In the genomic region with DNA sequence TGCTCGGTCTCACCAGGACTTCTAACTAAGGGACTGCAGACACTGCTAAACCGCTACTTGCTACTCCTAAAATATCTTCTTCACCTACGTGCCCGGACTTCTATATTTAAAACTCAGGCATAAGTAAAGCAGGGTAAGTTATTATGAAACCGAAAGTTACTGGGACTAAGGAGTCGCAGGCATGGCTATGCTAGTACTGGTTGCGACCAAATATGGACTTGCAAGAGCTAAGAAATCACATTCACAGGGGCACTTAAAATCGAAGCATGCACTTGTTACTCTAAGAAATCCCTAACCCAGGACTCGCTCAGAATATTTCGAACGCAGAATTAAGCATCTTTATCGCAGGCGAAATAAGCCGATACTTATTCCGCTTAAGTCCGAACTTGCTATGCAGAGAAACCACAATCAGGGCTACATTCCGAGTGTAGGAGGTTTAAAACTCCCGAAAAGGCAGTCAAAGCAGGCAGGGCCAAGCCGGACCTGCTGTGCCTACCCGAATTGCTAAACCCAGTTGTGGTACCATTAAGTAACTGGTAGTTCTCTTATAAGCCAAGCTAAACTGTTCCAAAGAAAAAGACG, we compare ENCODE assay signal across 8 cellular contexts. TPM values are rescaled to one million over a fixed set of nuclear protein-coding genes. Genes with fewer than 3 reads are reported as not detected.
DNase-seq lines count a peak whose midpoint lies in the region; ATAC-seq and TF ChIP-seq lines count a peak whose summit lies in the region.

No MANE protein-coding gene starts in this region.

- no peak for TF ChIP-seq EP300 in upper lobe of left lung (IDR thresholded peaks at IDR 0.05)

- peak overlapping the region; percentile 87 for H3K4me3 Mint-ChIP-seq in activated naive CD8-positive, alpha-beta T cell treated with anti-CD3 and anti-CD28 coated beads, Interleukin-2, amount 50 U/mL, for 24 hours
- H3K4me3 Mint-ChIP-seq in glutamatergic neuron (ENCODE audit: unreplicated experiment) = no peak overlapping the region

- H3K9me3 Mint-ChIP-seq in activated naive CD8-positive, alpha-beta T cell treated with anti-CD3 and anti-CD28 coated beads, Interleukin-2, amount 50 U/mL, for 24 hours = no peaks in the 10 kb centered on the region
- H3K9me3 Mint-ChIP-seq in glutamatergic neuron (ENCODE audit: unreplicated experiment) = peaks cover 26% of the 10 kb centered on the region

- H3K27me3 Mint-ChIP-seq in activated naive CD8-positive, alpha-beta T cell treated with anti-CD3 and anti-CD28 coated beads, Interleukin-2, amount 50 U/mL, for 24 hours = no peaks in the 10 kb centered on the region
- H3K27me3 Mint-ChIP-seq in glutamatergic neuron (ENCODE audit: unreplicated experiment) = peaks cover 42% of the 10 kb centered on the region

- peak; percentile 31 for ATAC-seq in activated naive CD8-positive, alpha-beta T cell treated with anti-CD3 and anti-CD28 coated beads, Interleukin-2, amount 50 U/mL, for 24 hours
- no peak for ATAC-seq in upper lobe of left lung (ENCODE audit: low FRiP score in 2 of 2)

- TF ChIP-seq CTCF in upper lobe of left lung (IDR thresholded peaks at IDR 0.05) (no peak), glutamatergic neuron (IDR thresholded peaks at IDR 0.05; ENCODE audit: partially characterized antibody, unreplicated experiment) (no peak)

- no peaks in the 10 kb centered on the region for H3K27me3 ChIP-seq in upper lobe of left lung

- TF ChIP-seq POLR2A in upper lobe of left lung (IDR thresholded peaks at IDR 0.05) = no peak

- H3K9me3 ChIP-seq in upper lobe of left lung = no peaks in the 10 kb centered on the region

- 17 to 22% methylated on average over 21 of the region's 21 CpGs for WGBS in upper lobe of left lung, 2 donors

- peak; percentile 66 for DNase-seq in activated CD8-positive, alpha-beta memory T cell treated with anti-CD3 and anti-CD28 coated beads for 24 hours
- DNase-seq in activated CD8-positive, alpha-beta memory T cell treated with anti-CD3 and anti-CD28 coated beads, Interleukin-2, amount 50 U/mL, for 48 hours = no peak
- DNase-seq in M059J (ENCODE audit: low read depth) (peak; percentile 49), kidney glomerular epithelial cell (lab: John Stamatoyannopoulos, UW) (peak; percentile 73), upper lobe of left lung (peak in 1 of 2 donors; percentile 31), UCSD-AML1 (lab: John Stamatoyannopoulos, UW; ENCODE audit: unreplicated experiment) (no peak), glutamatergic neuron (no peak)
- DNase-seq in activated naive CD8-positive, alpha-beta T cell treated with anti-CD3 and anti-CD28 coated beads, Interleukin-2, amount 50 U/mL, for 24 hours = no peak

- peaks cover 60% of the 10 kb centered on the region for H3K4me1 Mint-ChIP-seq in activated naive CD8-positive, alpha-beta T cell treated with anti-CD3 and anti-CD28 coated beads, Interleukin-2, amount 50 U/mL, for 24 hours
- peaks cover 11% of the 10 kb centered on the region for H3K4me1 Mint-ChIP-seq in glutamatergic neuron (ENCODE audit: low read depth, unreplicated experiment)

- peak overlapping the region in 3 of 4 donors; percentile 54 to 64 (median 61) for H3K4me3 ChIP-seq in upper lobe of left lung

- peak overlapping the region; percentile 69 to 99 (median 96) for H3K27ac ChIP-seq in upper lobe of left lung

- H3K27ac Mint-ChIP-seq in activated naive CD8-positive, alpha-beta T cell treated with anti-CD3 and anti-CD28 coated beads, Interleukin-2, amount 50 U/mL, for 24 hours = peak overlapping the region; percentile 92
- H3K27ac Mint-ChIP-seq in glutamatergic neuron (ENCODE audit: unreplicated experiment) = no peak overlapping the region

- H3K36me3 ChIP-seq in upper lobe of left lung = no peaks in the 10 kb centered on the region

- H3K36me3 Mint-ChIP-seq in activated naive CD8-positive, alpha-beta T cell treated with anti-CD3 and anti-CD28 coated beads, Interleukin-2, amount 50 U/mL, for 24 hours (ENCODE audit: low read depth) = no peaks in the 10 kb centered on the region
- no peaks in the 10 kb centered on the region for H3K36me3 Mint-ChIP-seq in glutamatergic neuron (ENCODE audit: unreplicated experiment)

- H3K4me1 ChIP-seq in upper lobe of left lung = peaks cover 8 to 35% (median 13%) of the 10 kb centered on the region in 4 donors

RNA-seq across cellular contexts. Expression of gene ANXA2R, which starts 2.1 kb away (rescaled TPM):
- 0.25 and 1.4 TPM in 2 replicates for total RNA-seq in M059J (2014; rRNA removed; shearing (Covaris generic))
- total RNA-seq in upper lobe of left lung (10 to 100 TPM in 1 of 6 donors, 1 to 10 TPM in 5; 2.0 to 25.1 (median 4.3) TPM), glutamatergic neuron (ENCODE audit: unreplicated experiment) (1.6 TPM)

Comparison
In these comparisons a context has a peak if more than half of its experiments do, and no peak if none do; other contexts are left out.
1. DNase-seq: peak in activated CD8-positive, alpha-beta memory T cell treated with anti-CD3 and anti-CD28 coated beads for 24 hours (single experiment), M059J (single experiment) and kidney glomerular epithelial cell (single experiment); none in activated CD8-positive, alpha-beta memory T cell treated with anti-CD3 and anti-CD28 coated beads, Interleukin-2, amount 50 U/mL, for 48 hours (single experiment), activated naive CD8-positive, alpha-beta T cell treated with anti-CD3 and anti-CD28 coated beads, Interleukin-2, amount 50 U/mL, for 24 hours (single experiment), UCSD-AML1 (single experiment) and glutamatergic neuron (single experiment).